Comparison of ENCODE assay signal across 26 cellular contexts in the genomic region with DNA sequence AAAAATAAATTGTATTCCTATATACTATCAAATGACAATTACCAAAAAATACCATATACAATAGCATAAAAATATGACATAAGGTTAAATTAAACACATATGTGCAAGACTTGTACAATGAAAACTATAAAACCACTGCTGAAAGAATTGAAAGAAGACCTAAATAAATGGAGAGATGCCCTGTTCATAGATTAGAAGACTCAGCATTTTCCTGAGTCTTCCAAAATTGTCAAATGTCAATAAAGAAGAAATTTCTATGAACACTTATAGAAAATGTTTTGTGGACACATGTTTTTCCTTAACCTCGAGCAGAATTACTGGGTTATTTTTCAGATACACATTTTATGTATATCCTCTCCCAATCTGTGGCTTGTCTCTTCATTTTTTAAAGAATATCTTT.
DNase-seq lines count a peak whose midpoint lies in the region; ATAC-seq, FAIRE-seq and TF ChIP-seq lines count a peak whose summit lies in the region.
"Had no signal": no experiment of that assay in that cellular context is flagged by ENCODE, and none has a peak within 500 bp of the region (broad histone marks: within the 10 kb centered on the region; RNA-seq: fewer than 3 reads in every experiment).

No MANE protein-coding gene starts in this region.

- H4K20me1 ChIP-seq in HepG2 (ENCODE audit: insufficient read depth, low read length) (no peaks in the 10 kb centered on the region), K562 (replicated peaks; ENCODE audit: control insufficient read depth, insufficient read depth, low read length) (no peaks in the 10 kb centered on the region)
- H4K20me1 ChIP-seq: BLaER1 had no signal

- no peaks in the 10 kb centered on the region for H3K9me3 ChIP-seq in HepG2 (ENCODE audit: low read length)
- H3K9me3 ChIP-seq in right lobe of liver, result no peaks in the 10 kb centered on the region
- no peaks in the 10 kb centered on the region for H3K9me3 ChIP-seq in K562 (replicated peaks; ENCODE audit: control insufficient read depth, insufficient read depth, low read depth, low read length)
- H3K9me3 ChIP-seq in small intestine (ENCODE audit: control insufficient read depth, low read depth), result no peaks in the 10 kb centered on the region
- H3K9me3 ChIP-seq: BE2C, BLaER1 had no signal

- WGBS in HepG2 (ENCODE audit: low lambda C conversion rate), result 2% methylated on average over 1 of the region's 1 CpG
- 50% methylated on average over 1 of the region's 1 CpG for WGBS in right lobe of liver (ENCODE audit: insufficient coverage, low coverage, low lambda C conversion rate, missing lambda C conversion rate)
- 0% methylated on average over 1 of the region's 1 CpG for WGBS in K562 (ENCODE audit: insufficient coverage, low coverage, missing lambda C conversion rate)
- WGBS in small intestine, 3 donors, result 74 to 76% (median 74%) methylated on average over 1 of the region's 1 CpG

- TF ChIP-seq EP300 in HepG2 (IDR thresholded peaks at IDR 0.05; ENCODE audit: low read depth in 2 of 2, low read length in 2 of 2) (no peak), HepG2 (CRISPR knock-in tag; IDR thresholded peaks at IDR 0.05; ENCODE audit: borderline replicate concordance) (no peak), K562 (IDR thresholded peaks at IDR 0.05; ENCODE audit: low read length) (no peak)

- POLR2A ChIA-PET in HepG2 (lab: Yijun Ruan, JAX), result no interaction called here
- POLR2A ChIA-PET in K562 (lab: Yijun Ruan, JAX), result no interaction called here

- no peak for FAIRE-seq in HepG2 (lab: Jason Lieb, UNC)
- FAIRE-seq in K562 (lab: Jason Lieb, UNC), result no peak
- peak; percentile 77 for FAIRE-seq in small intestine (lab: Jason Lieb, UNC)
- FAIRE-seq: GM12878, GM12892, GM18507, GM19239 had no signal

- H3K9me1 ChIP-seq in K562 (ENCODE audit: control insufficient read depth, insufficient read depth, low read length), result no peaks in the 10 kb centered on the region

- no peaks in the 10 kb centered on the region for H3K4me1 ChIP-seq in HepG2 (ENCODE audit: insufficient read depth, low read length)
- H3K4me1 ChIP-seq in right lobe of liver, result no peaks in the 10 kb centered on the region
- no peaks in the 10 kb centered on the region for H3K4me1 ChIP-seq in K562 (replicated peaks in 1 of 2; ENCODE audit: control insufficient read depth in 2 of 2, insufficient read depth in 2 of 2, low read length in 2 of 2)
- no peaks in the 10 kb centered on the region for H3K4me1 ChIP-seq in small intestine (ENCODE audit: control insufficient read depth in 2 of 2, insufficient read depth in 1 of 2, low read depth in 1 of 2, low read length in 1 of 2)
- H3K4me1 ChIP-seq: BE2C, BLaER1 had no signal

- H3K27me3 ChIP-seq in HepG2 (ENCODE audit: control insufficient read depth in 1 of 2, insufficient read depth in 2 of 2, low read length in 2 of 2) (no peaks in the 10 kb centered on the region), right lobe of liver (no peaks in the 10 kb centered on the region), K562 (ENCODE audit: control insufficient read depth in 2 of 2, insufficient read depth in 2 of 2, low read length in 2 of 2) (no peaks in the 10 kb centered on the region), small intestine (ENCODE audit: control insufficient read depth in 2 of 2, insufficient read depth in 2 of 2, low read length in 2 of 2) (no peaks in the 10 kb centered on the region)
- H3K27me3 ChIP-seq: BE2C, BLaER1 had no signal

- H3K27ac ChIP-seq in HepG2 (ENCODE audit: extremely low read length, insufficient read depth, low read length) (no peak overlapping the region), right lobe of liver (no peak overlapping the region), K562 (ENCODE audit: extremely low read depth, low read depth, low read length) (no peak overlapping the region), small intestine (ENCODE audit: low read depth in 1 of 2, low read length in 1 of 2) (no peak overlapping the region)
- H3K27ac ChIP-seq: 22Rv1, BLaER1 had no signal

- CTCF ChIA-PET in HepG2 (lab: Yijun Ruan, JAX; ENCODE audit: low intra/inter-chr PET ratio, low total read pairs), result no interaction called here
- CTCF ChIA-PET in K562 (lab: Yijun Ruan, JAX; ENCODE audit: low intra/inter-chr PET ratio), result no interaction called here

- no TSS peak for BruUV-seq in HepG2 (replicated peaks; lab: Mats Ljungman, UMichigan)
- BruUV-seq in K562 (replicated peaks; lab: Mats Ljungman, UMichigan), result no TSS peak

- ATAC-seq in HepG2, result no peak
- no peak for ATAC-seq in right lobe of liver
- ATAC-seq in K562, result no peak
- ATAC-seq in GM18861 (IDR thresholded peaks at IDR 0.05; ENCODE audit: unreplicated experiment), result no peak
- ATAC-seq: GM12878 had no signal

- H2AFZ ChIP-seq in HepG2 (ENCODE audit: low read length), result no peak overlapping the region
- no peak overlapping the region for H2AFZ ChIP-seq in K562 (ENCODE audit: low read depth, low read length)

- in situ Hi-C loops in HepG2 (cut with HindIII; ENCODE audit: extremely low pct_ligation_motif_present, low pct_unique_long_range_greater_than_20kb) (loop anchor here (25.0 kb wide), 1 partner anchor 887 kb away; no protein-coding TSS in a partner anchor), K562 (cut with MboI) (loop anchor here (25.0 kb wide), 1 partner anchor 237 kb away; no protein-coding TSS in a partner anchor)

- H3K4me2 ChIP-seq in HepG2 (ENCODE audit: low read depth, low read length) (no peak overlapping the region), K562 (ENCODE audit: insufficient read depth, low read length) (no peak overlapping the region)
- H3K4me2 ChIP-seq: BLaER1 had no signal

- no peak for TF ChIP-seq RAD21 in HepG2 (CRISPR knock-in tag; IDR thresholded peaks at IDR 0.05)
- TF ChIP-seq RAD21 in K562 (CRISPR knock-in tag; conservative IDR thresholded peaks at IDR 0.05 in 1 of 2, IDR thresholded peaks at IDR 0.05 in 1 of 2), result no peak

- no peak overlapping the region for H3K9ac ChIP-seq in HepG2 (ENCODE audit: insufficient read depth, low read depth, low read length)
- no peak overlapping the region for H3K9ac ChIP-seq in K562 (ENCODE audit: insufficient read depth in 1 of 2, low read depth in 2 of 2, low read length in 2 of 2)
- H3K9ac ChIP-seq: BLaER1 had no signal

- H3K4me3 ChIP-seq in HepG2 (replicated peaks in 1 of 3; ENCODE audit: insufficient read depth in 1 of 3, low read depth in 2 of 3, low read length in 3 of 3), result no peak overlapping the region
- H3K4me3 ChIP-seq in right lobe of liver, result no peak overlapping the region
- H3K4me3 ChIP-seq in K562, result no peak overlapping the region
- no peak overlapping the region for H3K4me3 ChIP-seq in small intestine (ENCODE audit: low read depth in 1 of 2, low read length in 2 of 2)
- H3K4me3 ChIP-seq: BLaER1, GM12878 had no signal

- DNase-seq in HepG2 (ENCODE audit: low spot score) (no peak), right lobe of liver (no peak), K562 (ENCODE audit: extremely low read depth in 1 of 4, low spot score in 3 of 4) (no peak), small intestine (no peak), Kasumi-1 (lab: John Stamatoyannopoulos, UW) (no peak)
- DNase-seq: ACHN; BE2C; C1 segment of cervical spinal cord; CD4-positive, alpha-beta memory T cell; CD4-positive, CD25-positive, alpha-beta regulatory T cell; CD8-positive, alpha-beta memory T cell; COR-L47; DMS 273 treated with DMSO at 0.1 percent for 48 hours; DMS153; DMS53; DMS79; DND-41; EL; GDM1 had no signal

- TF ChIP-seq POLR2A in HepG2 (IDR thresholded peaks at IDR 0.05; ENCODE audit: insufficient read depth in 1 of 2, low read depth in 2 of 2, low read length in 2 of 2) (no peak), right lobe of liver (IDR thresholded peaks at IDR 0.05) (no peak), K562 (conservative IDR thresholded peaks at IDR 0.05) (no peak)

- no peaks in the 10 kb centered on the region for H3K36me3 ChIP-seq in HepG2 (replicated peaks in 1 of 2; ENCODE audit: control insufficient read depth in 1 of 2, insufficient read depth in 2 of 2, low read length in 2 of 2)
- no peaks in the 10 kb centered on the region for H3K36me3 ChIP-seq in right lobe of liver
- no peaks in the 10 kb centered on the region for H3K36me3 ChIP-seq in K562 (ENCODE audit: control insufficient read depth, insufficient read depth, low read length)
- no peaks in the 10 kb centered on the region for H3K36me3 ChIP-seq in small intestine (ENCODE audit: control insufficient read depth in 2 of 2, insufficient read depth in 2 of 2, low read length in 2 of 2)
- H3K36me3 ChIP-seq: BE2C, BLaER1 had no signal

- no peak for TF ChIP-seq CTCF in HepG2 (CRISPR knock-in tag; IDR thresholded peaks at IDR 0.05)
- no peak for TF ChIP-seq CTCF in right lobe of liver (IDR thresholded peaks at IDR 0.05)
- TF ChIP-seq CTCF in K562 (IDR thresholded peaks at IDR 0.05 in 2 of 3, conservative IDR thresholded peaks at IDR 0.05 in 1 of 3; ENCODE audit: insufficient read depth in 2 of 3, low read depth in 1 of 3, low read length in 3 of 3), result no peak

- H3K79me2 ChIP-seq in HepG2 (ENCODE audit: insufficient read depth, low read length), result no peaks in the 10 kb centered on the region
- H3K79me2 ChIP-seq in K562 (ENCODE audit: control insufficient read depth, insufficient read depth, low read length), result no peaks in the 10 kb centered on the region

- intact Hi-C loops in HepG2 (cut with micrococcal nuclease; ENCODE audit: unreplicated experiment), result no loop called here
- intact Hi-C loops in right lobe of liver (cut with DNase I), result no loop called here
- intact Hi-C loops in K562 (cut with micrococcal nuclease), result no loop called here

TF ChIP-seq in HepG2, 621 proteins besides CTCF, POLR2A, EP300 and RAD21 (continues in another document):
- TF ChIP-seq MXD1 (CRISPR knock-in tag; IDR thresholded peaks at IDR 0.05) (no peak), ZNF34 (CRISPR knock-in tag; IDR thresholded peaks at IDR 0.05; ENCODE audit: borderline replicate concordance) (no peak), HOXD1 (CRISPR knock-in tag; IDR thresholded peaks at IDR 0.05) (no peak), ZNF3 (CRISPR knock-in tag; IDR thresholded peaks at IDR 0.05) (no peak)

TF ChIP-seq in K562, 482 proteins besides CTCF, POLR2A, EP300 and RAD21:
- TF ChIP-seq MAFF (IDR thresholded peaks at IDR 0.05; ENCODE audit: low read length) (peak; percentile 12; the same call in 1 of the 2 replicates), ZNF316 (IDR thresholded peaks at IDR 0.05) (peak; percentile 71), WHSC1 (IDR thresholded peaks at IDR 0.05; ENCODE audit: low read length) (no peak), ZC3H8 (IDR thresholded peaks at IDR 0.05) (no peak), MAFG (tag; conservative IDR thresholded peaks at IDR 0.05) (0 out of 2 replicates have a peak, but pooled peaks have one; percentile 18), C11orf30 (IDR thresholded peaks at IDR 0.05; ENCODE audit: low read depth) (peak; percentile 51; the same call in 1 of the 2 replicates), ZNF79 (CRISPR knock-in tag; IDR thresholded peaks at IDR 0.05; ENCODE audit: low read depth) (no peak)
- TF ChIP-seq, protein P1, sequence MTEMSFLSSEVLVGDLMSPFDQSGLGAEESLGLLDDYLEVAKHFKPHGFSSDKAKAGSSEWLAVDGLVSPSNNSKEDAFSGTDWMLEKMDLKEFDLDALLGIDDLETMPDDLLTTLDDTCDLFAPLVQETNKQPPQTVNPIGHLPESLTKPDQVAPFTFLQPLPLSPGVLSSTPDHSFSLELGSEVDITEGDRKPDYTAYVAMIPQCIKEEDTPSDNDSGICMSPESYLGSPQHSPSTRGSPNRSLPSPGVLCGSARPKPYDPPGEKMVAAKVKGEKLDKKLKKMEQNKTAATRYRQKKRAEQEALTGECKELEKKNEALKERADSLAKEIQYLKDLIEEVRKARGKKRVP (CRISPR knock-in tag; IDR thresholded peaks at IDR 0.05), result no peak
TF ChIP-seq in K562: peak in this region for 4.

Comparison
In these comparisons a context has a peak if more than half of its experiments do, and no peak if none do; other contexts are left out.
1. Of the 241 proteins assayed by ChIP-seq in both HepG2 and K562: peak only in HepG2: MAFK; only in K562: MAFF and MAFG; in both: none; in neither: 238.